10 cellular contexts compared by ENCODE assay signal in genomic region chr1:54272772-54273091, GRCh38.
DNase-seq lines count a peak whose midpoint lies in the region; ATAC-seq lines count a peak whose summit lies in the region.
"Had no signal": no experiment of that assay in that cellular context is flagged by ENCODE, and none has a peak within 500 bp of the region (broad histone marks: within the 10 kb centered on the region; RNA-seq: fewer than 3 reads in every experiment).

No MANE protein-coding gene starts in this region.

- peaks cover 2% of the 10 kb centered on the region for H3K36me3 ChIP-seq in H7 (replicated peaks; ENCODE audit: control insufficient read depth, insufficient read depth, low read length)
- no peaks in the 10 kb centered on the region for H3K36me3 ChIP-seq in skeletal muscle tissue (ENCODE audit: control insufficient read depth in 3 of 3, insufficient read depth in 3 of 3, low read length in 3 of 3)

- H3K27me3 ChIP-seq in H7 (ENCODE audit: control insufficient read depth, insufficient read depth, low read length) (no peaks in the 10 kb centered on the region), skeletal muscle tissue (ENCODE audit: control insufficient read depth in 3 of 3, insufficient read depth in 3 of 3, low read length in 3 of 3) (no peaks in the 10 kb centered on the region)

- H3K4me3 ChIP-seq in H7 (ENCODE audit: insufficient read depth, low read depth, low read length): no peak overlapping the region
- peak overlapping the region; percentile 33 to 67 (median 40) for H3K4me3 ChIP-seq in skeletal muscle tissue (ENCODE audit: low read length in 3 of 3)

- DNase-seq in H7: peak; percentile 86
- DNase-seq in iPS-NIHi11 (ENCODE audit: low spot score): peak; percentile 79
- DNase-seq in NCI-H1048 (lab: John Stamatoyannopoulos, UW): no peak
- DNase-seq in NAMALWA (ENCODE audit: low spot score): no peak
- DNase-seq: activated B cell treated with CpG ODN at 0.5 μM for 24 hours, NCI-H1105 treated with DMSO at 0.1 percent for 48 hours had no signal

- H3K9me3 ChIP-seq in skeletal muscle tissue (ENCODE audit: control insufficient read depth in 3 of 3, low read length in 3 of 3): no peaks in the 10 kb centered on the region

- peak overlapping the region; percentile 46 for H3K27ac ChIP-seq in angular gyrus (ENCODE audit: low read depth, low read length)
- H3K27ac ChIP-seq in skeletal muscle tissue (ENCODE audit: low read depth, low read length): peak overlapping the region; percentile 93

- H3K9ac ChIP-seq in skeletal muscle tissue (ENCODE audit: low read depth in 1 of 3, low read length in 3 of 3): peak overlapping the region in 2 of 3 donors; percentile 57 to 82

- ATAC-seq in GM19467 (IDR thresholded peaks at IDR 0.05; ENCODE audit: unreplicated experiment) (no peak), HG02588 (IDR thresholded peaks at IDR 0.05; ENCODE audit: unreplicated experiment) (no peak)

- peaks cover 61 to 79% (median 71%) of the 10 kb centered on the region in 3 donors for H3K4me1 ChIP-seq in skeletal muscle tissue (ENCODE audit: control insufficient read depth in 3 of 3, insufficient read depth in 3 of 3, low read length in 3 of 3)

Comparison
In these comparisons a context has a peak if more than half of its experiments do, and no peak if none do; other contexts are left out.
1. DNase-seq: peak in H7 (single experiment) and iPS-NIHi11 (single experiment); none in NCI-H1048 (single experiment) and NAMALWA (single experiment).